Comparison of ENCODE assay signal across 28 cellular contexts in the genomic region with DNA sequence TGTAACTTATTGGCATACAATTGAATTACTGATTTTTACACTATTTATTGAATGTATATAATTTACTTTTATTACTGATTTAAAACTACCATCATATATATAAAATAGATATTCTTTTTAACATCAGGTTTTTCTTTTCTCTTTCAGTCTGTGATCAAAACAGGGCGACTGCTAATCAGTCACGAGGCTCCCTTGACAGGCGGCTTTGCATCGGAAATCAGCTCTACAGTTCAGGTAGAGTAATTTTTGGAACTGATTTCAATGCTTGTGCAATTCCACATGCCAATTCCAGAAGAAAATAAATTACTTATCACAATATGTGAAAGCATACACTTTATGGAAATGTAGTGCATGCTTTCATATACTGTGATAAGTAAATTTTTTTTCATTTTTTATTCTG.
DNase-seq lines count a peak whose midpoint lies in the region; FAIRE-seq lines count a peak whose summit lies in the region.
"Had no signal": no experiment of that assay in that cellular context is flagged by ENCODE, and none has a peak within 500 bp of the region (broad histone marks: within the 10 kb centered on the region; RNA-seq: fewer than 3 reads in every experiment).

No MANE protein-coding gene starts in this region.

- no peak overlapping the region for H3K27ac Mint-ChIP-seq in activated naive CD4-positive, alpha-beta T cell treated with anti-CD3 and anti-CD28 coated beads, Interleukin-2, amount 10 ng/mL, durations not matched to agents 7 days and 5 days
- H3K27ac Mint-ChIP-seq: B cell; CD14-positive monocyte; CD4-positive, alpha-beta memory T cell; CD4-positive, alpha-beta T cell; CD4-positive, CD25-positive, alpha-beta regulatory T cell; CD8-positive, alpha-beta memory T cell; CD8-positive, alpha-beta T cell had no signal

- no peaks in the 10 kb centered on the region for H3K27me3 Mint-ChIP-seq in activated naive CD4-positive, alpha-beta T cell treated with anti-CD3 and anti-CD28 coated beads, Interleukin-2, amount 10 ng/mL, durations not matched to agents 7 days and 5 days
- H3K27me3 Mint-ChIP-seq: B cell; CD4-positive, alpha-beta memory T cell; CD4-positive, alpha-beta T cell; CD4-positive, CD25-positive, alpha-beta regulatory T cell; CD8-positive, alpha-beta memory T cell had no signal

- CTCF ChIA-PET in activated naive CD4-positive, alpha-beta T cell treated with anti-CD3 and anti-CD28 coated beads, Interleukin-2, amount 10 ng/mL, durations not matched to agents 7 days and 5 days (lab: Charles Lee), result no interaction called here

- FAIRE-seq in A204.1 (lab: Jason Lieb, UNC) (peak; percentile 68), islet of Langerhans (lab: Jason Lieb, UNC) (peak; percentile 69)
- FAIRE-seq: A549, D721Med had no signal

- no peaks in the 10 kb centered on the region for H3K9me3 Mint-ChIP-seq in activated naive CD4-positive, alpha-beta T cell treated with anti-CD3 and anti-CD28 coated beads, Interleukin-2, amount 10 ng/mL, durations not matched to agents 7 days and 5 days

- H3K4me3 Mint-ChIP-seq in activated naive CD4-positive, alpha-beta T cell treated with anti-CD3 and anti-CD28 coated beads, Interleukin-2, amount 10 ng/mL, durations not matched to agents 7 days and 5 days, result no peak overlapping the region
- H3K4me3 Mint-ChIP-seq: B cell; CD14-positive monocyte; CD4-positive, alpha-beta memory T cell; CD4-positive, alpha-beta T cell; CD4-positive, CD25-positive, alpha-beta regulatory T cell; CD8-positive, alpha-beta memory T cell; CD8-positive, alpha-beta T cell had no signal

- no peak for DNase-seq in NCI-H1048 (lab: John Stamatoyannopoulos, UW)
- no peak for DNase-seq in activated naive CD4-positive, alpha-beta T cell treated with anti-CD3 and anti-CD28 coated beads, Interleukin-2, amount 10 ng/mL, durations not matched to agents 7 days and 5 days
- DNase-seq: 8988T; ACHN; AML-193; BE2C; C1 segment of cervical spinal cord; Caco-2; Calu3; CD4-positive, alpha-beta memory T cell; CD4-positive, alpha-beta T cell; CD4-positive, CD25-positive, alpha-beta regulatory T cell; CD8-positive, alpha-beta memory T cell; CD8-positive, alpha-beta T cell; COR-L47; DMS 273 treated with DMSO at 0.1 percent for 48 hours; DMS153; DMS53; DMS79; DMS79 treated with DMSO at 0.1 percent for 48 hours; DND-41; EL had no signal

- H3K36me3 Mint-ChIP-seq in activated naive CD4-positive, alpha-beta T cell treated with anti-CD3 and anti-CD28 coated beads, Interleukin-2, amount 10 ng/mL, durations not matched to agents 7 days and 5 days, result no peaks in the 10 kb centered on the region
- H3K36me3 Mint-ChIP-seq: CD14-positive monocyte had no signal

- no peaks in the 10 kb centered on the region for H3K4me1 Mint-ChIP-seq in activated naive CD4-positive, alpha-beta T cell treated with anti-CD3 and anti-CD28 coated beads, Interleukin-2, amount 10 ng/mL, durations not matched to agents 7 days and 5 days
- H3K4me1 Mint-ChIP-seq: B cell; CD14-positive monocyte; CD4-positive, alpha-beta memory T cell; CD4-positive, CD25-positive, alpha-beta regulatory T cell; CD8-positive, alpha-beta memory T cell had no signal
